ENCODE assay signal across 18 cellular contexts in the genomic region with DNA sequence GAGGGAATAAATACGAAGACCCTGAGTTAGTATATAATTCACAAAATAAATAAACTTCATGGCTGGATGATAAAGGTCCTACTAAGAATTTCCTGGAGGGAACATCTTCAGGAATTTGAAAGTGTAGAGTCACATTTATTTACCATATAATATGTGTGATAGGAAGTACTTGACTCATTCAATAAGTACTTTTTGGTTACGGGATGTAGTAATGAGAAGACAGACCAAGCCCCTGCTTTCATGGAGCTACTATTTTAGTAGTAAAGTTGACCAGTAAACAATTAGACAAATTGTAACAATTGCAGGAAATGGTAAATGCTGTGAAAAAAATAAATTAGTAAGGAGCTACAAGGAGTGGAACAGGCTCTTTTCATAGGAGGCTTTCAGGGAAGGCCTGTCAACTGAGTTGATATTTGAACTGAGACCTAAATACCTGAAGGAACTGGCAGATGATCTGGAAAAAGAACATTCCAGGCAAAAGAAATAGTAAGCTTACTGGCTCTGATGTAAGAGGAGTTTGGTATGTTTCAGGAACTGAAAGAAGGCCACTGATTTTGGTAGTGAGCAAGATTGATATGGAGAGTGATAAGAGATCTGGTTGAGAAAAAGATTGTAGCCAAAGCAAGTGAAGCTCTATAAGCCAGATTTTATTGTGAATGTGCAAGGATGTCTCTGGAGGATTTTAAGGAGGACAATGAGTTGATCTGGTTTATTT. TPM values are rescaled to one million over a fixed set of nuclear protein-coding genes. Genes with fewer than 3 reads are reported as not detected.
DNase-seq lines count a peak whose midpoint lies in the region; ATAC-seq, FAIRE-seq and TF ChIP-seq lines count a peak whose summit lies in the region.
"Had no signal": no experiment of that assay in that cellular context is flagged by ENCODE, and none has a peak within 500 bp of the region (broad histone marks: within the 10 kb centered on the region; RNA-seq: fewer than 3 reads in every experiment).

No MANE protein-coding gene starts in this region.

- H3K4me3 ChIP-seq in spleen (no peak overlapping the region), kidney (ENCODE audit: low read length in 2 of 2) (no peak overlapping the region)
- H3K4me3 ChIP-seq: cardiac muscle cell, SJSA1 had no signal

- H3K36me3 Mint-ChIP-seq in endothelial cell (ENCODE audit: low read depth, unreplicated experiment): peaks cover 5% of the 10 kb centered on the region
- H3K36me3 Mint-ChIP-seq: naive B cell had no signal

- H3K4me3 Mint-ChIP-seq in endothelial cell (ENCODE audit: unreplicated experiment): no peak overlapping the region
- H3K4me3 Mint-ChIP-seq: naive B cell had no signal

- no peaks in the 10 kb centered on the region for H3K27me3 ChIP-seq in spleen (replicated peaks in 1 of 7)
- H3K27me3 ChIP-seq: BE2C, cardiac muscle cell, SJSA1 had no signal

- TF ChIP-seq POLR2A in GM12892 (IDR thresholded peaks at IDR 0.05; ENCODE audit: low read depth, low read length): no peak
- no peak for TF ChIP-seq POLR2A in spleen (IDR thresholded peaks at IDR 0.05)

- intact Hi-C loops in spleen (cut with DNase I; ENCODE audit: low total_unique reads): no loop called here
- intact Hi-C loops in kidney (cut with DNase I): no loop called here

- FAIRE-seq in GM12892 (lab: Jason Lieb, UNC) (peak; percentile 63), kidney (lab: Jason Lieb, UNC) (no peak)
- FAIRE-seq: H54, HTR-8/SVneo had no signal

- 68 to 79% (median 74%) methylated on average over 2 of the region's 2 CpGs for WGBS in spleen, 5 donors

- H3K9me3 Mint-ChIP-seq in endothelial cell (ENCODE audit: unreplicated experiment): no peaks in the 10 kb centered on the region
- H3K9me3 Mint-ChIP-seq: naive B cell had no signal

- no peaks in the 10 kb centered on the region for H3K27me3 Mint-ChIP-seq in endothelial cell (ENCODE audit: unreplicated experiment)
- H3K27me3 Mint-ChIP-seq: naive B cell had no signal

- H3K9me3 ChIP-seq in spleen (no peaks in the 10 kb centered on the region), kidney (ENCODE audit: control insufficient read depth in 1 of 2, low read length in 2 of 2) (no peaks in the 10 kb centered on the region)
- H3K9me3 ChIP-seq: BE2C, SJSA1 had no signal

- H3K4me1 Mint-ChIP-seq in endothelial cell (ENCODE audit: unreplicated experiment): peaks cover 26% of the 10 kb centered on the region

- H3K4me1 ChIP-seq in spleen (peaks cover 0 to 16% (median 7%) of the 10 kb centered on the region in 6 donors), kidney (ENCODE audit: control insufficient read depth in 1 of 2, insufficient read depth in 1 of 2, low read depth in 1 of 2, low read length in 2 of 2) (peaks cover 4 to 17% of the 10 kb centered on the region in 2 donors)

- TF ChIP-seq CTCF in endothelial cell (IDR thresholded peaks at IDR 0.05; ENCODE audit: unreplicated experiment) (no peak), spleen (IDR thresholded peaks at IDR 0.05 in 8 of 11, conservative IDR thresholded peaks at IDR 0.05 in 3 of 11) (no peak), kidney (IDR thresholded peaks at IDR 0.05; ENCODE audit: borderline replicate concordance, extremely low read depth, insufficient read depth) (no peak)

- H3K27ac ChIP-seq in spleen (peak overlapping the region in 6 of 8 donors; percentile 13 to 46 (median 38)), kidney (ENCODE audit: low read depth in 2 of 2, low read length in 2 of 2) (no peak overlapping the region)
- H3K27ac ChIP-seq: cardiac muscle cell, SJSA1 had no signal

- DNase-seq in GM12892 (ENCODE audit: insufficient read length): no peak
- DNase-seq in endothelial cell (ENCODE audit: low spot score): no peak
- no peak for DNase-seq in spleen
- no peak for DNase-seq in kidney
- DNase-seq: activated gamma-delta T cell; BE2C; hippocampal formation; naive B cell; stimulated activated CD4-positive, alpha-beta T cell treated with anti-CD3 and anti-CD28 coated beads, Interleukin-1b, Interleukin-23, amount 100 ng/mL, for 48 hours had no signal

- peak overlapping the region; percentile 90 for H3K27ac Mint-ChIP-seq in endothelial cell (ENCODE audit: unreplicated experiment)

- H3K9ac ChIP-seq in kidney (ENCODE audit: low read length in 2 of 2): no peak overlapping the region

- ATAC-seq in HG03159 (IDR thresholded peaks at IDR 0.05; ENCODE audit: unreplicated experiment): peak; percentile 63
- no peak for ATAC-seq in GM18519 (IDR thresholded peaks at IDR 0.05; ENCODE audit: low FRiP score, unreplicated experiment)
- no peak for ATAC-seq in GM18517 (IDR thresholded peaks at IDR 0.05; ENCODE audit: unreplicated experiment)
- no peak for ATAC-seq in GM21619 (IDR thresholded peaks at IDR 0.05; ENCODE audit: unreplicated experiment)
- ATAC-seq: left lobe of liver had no signal

- H3K36me3 ChIP-seq in spleen (no peaks in the 10 kb centered on the region), kidney (ENCODE audit: control insufficient read depth in 1 of 2, insufficient read depth in 2 of 2, low read length in 2 of 2) (no peaks in the 10 kb centered on the region)

RNA-seq across cellular contexts. Expression of gene CAMSAP2, which starts 36.2 kb away (rescaled TPM):
- polyA plus RNA-seq in GM12892 (2012; ENCODE audit: missing spikeins): 12.1 TPM
- total RNA-seq in endothelial cell (ENCODE audit: unreplicated experiment) (39.5 TPM), spleen (10 to 100 TPM; 13.9 to 24.7 (median 20.4) TPM), kidney (30.3 TPM)
- polyA plus RNA-seq in spleen (1 to 10 TPM; 2.1 to 4.8 (median 2.4) TPM), kidney (ENCODE audit: insufficient read depth, low read depth, low replicate concordance) (7.5 TPM)

Comparison
In these comparisons a context has a peak if more than half of its experiments do, and no peak if none do; other contexts are left out.
1. H3K27ac ChIP-seq: peak in spleen (6 of 8); none in kidney (0 of 2).